10 cellular contexts compared by ENCODE assay signal in the genomic region with DNA sequence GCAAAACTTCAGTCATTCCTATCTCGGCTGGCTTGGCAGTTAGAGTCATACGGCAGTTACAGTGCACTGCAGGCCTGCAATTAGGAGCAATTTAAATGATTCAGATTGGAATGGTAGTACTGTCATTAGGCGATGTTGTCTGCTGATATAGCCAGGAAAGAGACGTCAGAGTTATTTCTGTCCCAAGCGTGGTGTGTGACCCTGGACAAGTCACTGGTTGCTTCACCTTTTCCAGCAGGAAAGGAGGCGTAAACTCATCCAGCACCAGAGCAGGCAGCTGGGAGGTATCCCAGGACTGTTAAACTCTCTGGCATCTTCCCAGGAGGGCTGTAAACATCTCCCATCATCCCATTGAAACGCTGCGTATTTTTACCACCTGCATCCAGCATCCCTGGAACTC. TPM values are rescaled to one million over a fixed set of nuclear protein-coding genes. Genes with fewer than 3 reads are reported as not detected.
A peak's percentile ranks its signal among the peaks of the same experiment; 100 is the strongest.
DNase-seq lines count a peak whose midpoint lies in the region; ATAC-seq and TF ChIP-seq lines count a peak whose summit lies in the region.
"Had no signal": no experiment of that assay in that cellular context is flagged by ENCODE, and none has a peak within 500 bp of the region (broad histone marks: within the 10 kb centered on the region; RNA-seq: fewer than 3 reads in every experiment).

No MANE protein-coding gene starts in this region.

- H3K4me3 ChIP-seq in left lung (peak overlapping the region in 1 of 2 donors; percentile 17), upper lobe of right lung (peak overlapping the region; percentile 30), dorsolateral prefrontal cortex (no peak overlapping the region)

- intact Hi-C loops in left lung (cut with DNase I) (no loop called here), upper lobe of right lung (cut with DNase I) (no loop called here), dorsolateral prefrontal cortex (cut with DNase I) (no loop called here)

- H3K4me1 ChIP-seq in left lung (peaks cover 11 to 16% of the 10 kb centered on the region in 2 donors), upper lobe of right lung (no peaks in the 10 kb centered on the region)

- H3K9me3 ChIP-seq in left lung = no peaks in the 10 kb centered on the region
- H3K9me3 ChIP-seq in upper lobe of right lung = no peaks in the 10 kb centered on the region

- no peaks in the 10 kb centered on the region for H3K27me3 Mint-ChIP-seq in chondrocyte (ENCODE audit: low read depth)

- no peak overlapping the region for H3K4me3 Mint-ChIP-seq in chondrocyte (ENCODE audit: unreplicated experiment)

- H3K9me3 Mint-ChIP-seq in chondrocyte (ENCODE audit: low read depth) = peaks cover 4% of the 10 kb centered on the region

- peak overlapping the region; percentile 34 for H3K27ac Mint-ChIP-seq in chondrocyte (ENCODE audit: unreplicated experiment)

- H3K27ac ChIP-seq in left lung = peak overlapping the region in 1 of 2 donors; percentile 42
- no peak overlapping the region for H3K27ac ChIP-seq in upper lobe of right lung
- no peak overlapping the region for H3K27ac ChIP-seq in dorsolateral prefrontal cortex

- H3K36me3 ChIP-seq in left lung (no peaks in the 10 kb centered on the region), upper lobe of right lung (no peaks in the 10 kb centered on the region)

- TF ChIP-seq CTCF in chondrocyte (IDR thresholded peaks at IDR 0.05) (no peak), left lung (IDR thresholded peaks at IDR 0.05) (no peak), upper lobe of right lung (IDR thresholded peaks at IDR 0.05) (no peak), dorsolateral prefrontal cortex (IDR thresholded peaks at IDR 0.05 in 54 of 56, conservative IDR thresholded peaks at IDR 0.05 in 2 of 56; ENCODE audit: low read depth in 1 of 56, partially characterized antibody in 56 of 56) (no peak)

- DNase-seq in DMS153 treated with DMSO at 0.1 percent for 48 hours (lab: John Stamatoyannopoulos, UW; ENCODE audit: unreplicated experiment) = peak; percentile 10
- DNase-seq in DMS153 (lab: John Stamatoyannopoulos, UW) = no peak
- no peak for DNase-seq in chondrocyte (ENCODE audit: low spot score)
- DNase-seq in left lung = no peak
- no peak for DNase-seq in upper lobe of right lung
- DNase-seq in ureter (ENCODE audit: low spot score) = no peak
- no peak for DNase-seq in dorsolateral prefrontal cortex
- DNase-seq: GDM1 had no signal

- ATAC-seq in left lung = peak; percentile 15
- ATAC-seq in upper lobe of right lung = no peak
- ATAC-seq in GM19023 (IDR thresholded peaks at IDR 0.05; ENCODE audit: unreplicated experiment) = no peak

- H3K27me3 ChIP-seq in left lung = peaks cover 0 to 7% of the 10 kb centered on the region in 2 donors
- H3K27me3 ChIP-seq in upper lobe of right lung = no peaks in the 10 kb centered on the region
- peaks cover 0 to 7% (median 0%) of the 10 kb centered on the region in 45 donors for H3K27me3 ChIP-seq in dorsolateral prefrontal cortex

- H3K36me3 Mint-ChIP-seq in chondrocyte (ENCODE audit: low read depth) = no peaks in the 10 kb centered on the region
- H3K36me3 Mint-ChIP-seq: brain had no signal

- H3K4me1 Mint-ChIP-seq in chondrocyte (ENCODE audit: low read depth) = peaks cover 40% of the 10 kb centered on the region

RNA-seq across cellular contexts. Expression of gene LNX1, which starts 0.8 kb away (rescaled TPM):
- total RNA-seq in chondrocyte (1.1 to 2.3 TPM (median 1.8 TPM) in 3 replicates), left lung (1 to 10 TPM; 2.5 TPM), upper lobe of right lung (6.0 TPM), ureter (26.7 TPM), dorsolateral prefrontal cortex (10 to 100 TPM; 16.5 to 71.2 (median 43.8) TPM)
